In genomic region chr3:57805674-57806073, GRCh38 we compare ENCODE assay signal across 11 cellular contexts. TPM values are rescaled to one million over a fixed set of nuclear protein-coding genes. Genes with fewer than 3 reads are reported as not detected.
DNase-seq lines count a peak whose midpoint lies in the region; ATAC-seq and TF ChIP-seq lines count a peak whose summit lies in the region.
"Had no signal": no experiment of that assay in that cellular context is flagged by ENCODE, and none has a peak within 500 bp of the region (broad histone marks: within the 10 kb centered on the region; RNA-seq: fewer than 3 reads in every experiment).

No MANE protein-coding gene starts in this region.

- H3K27ac ChIP-seq in foreskin keratinocyte, result peak overlapping the region; percentile 95

- peak; percentile 9 for DNase-seq in stimulated activated CD4-positive, alpha-beta T cell treated with anti-CD3 and anti-CD28 coated beads, Interleukin-15, amount 100 ng/mL, for 24 hours
- no peak for DNase-seq in stimulated activated CD4-positive, alpha-beta T cell treated with anti-CD3 and anti-CD28 coated beads, Interleukin-2, amount 100 ng/mL, for 48 hours
- peak; percentile 35 for DNase-seq in T1000 (lab: John Stamatoyannopoulos, UW)
- peak; percentile 96 to 98 for DNase-seq in foreskin keratinocyte
- no peak for DNase-seq in T-helper 9 cell
- no peak for DNase-seq in mesenteric fat pad (ENCODE audit: low spot score)
- DNase-seq in activated effector memory CD4-positive, alpha-beta T cell treated with Interleukin-2 at 50 U/mL for 16 hours, result no peak
- DNase-seq: COR-L47, Karpas-422, occipital lobe had no signal

- no peaks in the 10 kb centered on the region for H3K27me3 ChIP-seq in foreskin keratinocyte

- H3K4me1 ChIP-seq in foreskin keratinocyte, result peaks cover 43% of the 10 kb centered on the region

- TF ChIP-seq CTCF in foreskin keratinocyte (conservative IDR thresholded peaks at IDR 0.05), result no peak

- ATAC-seq in foreskin keratinocyte (peak; percentile 85), GM21619 (IDR thresholded peaks at IDR 0.05; ENCODE audit: unreplicated experiment) (no peak)

RNA-seq across cellular contexts. Expression of gene SLMAP, which starts 49.6 kb away (rescaled TPM):
- total RNA-seq in foreskin keratinocyte, result 79.5 and 85.7 TPM in 2 replicates
- 19.6 and 22.0 TPM in 2 replicates for polyA plus RNA-seq in foreskin keratinocyte
- total RNA-seq in mesenteric fat pad, result 57.2 TPM

Comparison
In these comparisons a context has a peak if more than half of its experiments do, and no peak if none do; other contexts are left out.
1. DNase-seq: peak in stimulated activated CD4-positive, alpha-beta T cell treated with anti-CD3 and anti-CD28 coated beads, Interleukin-15, amount 100 ng/mL, for 24 hours (single experiment), T1000 (single experiment) and foreskin keratinocyte (2 of 2); none in stimulated activated CD4-positive, alpha-beta T cell treated with anti-CD3 and anti-CD28 coated beads, Interleukin-2, amount 100 ng/mL, for 48 hours (0 of 2), T-helper 9 cell (single experiment), mesenteric fat pad (single experiment) and activated effector memory CD4-positive, alpha-beta T cell treated with Interleukin-2 at 50 U/mL for 16 hours (single experiment).